In the genomic region with DNA sequence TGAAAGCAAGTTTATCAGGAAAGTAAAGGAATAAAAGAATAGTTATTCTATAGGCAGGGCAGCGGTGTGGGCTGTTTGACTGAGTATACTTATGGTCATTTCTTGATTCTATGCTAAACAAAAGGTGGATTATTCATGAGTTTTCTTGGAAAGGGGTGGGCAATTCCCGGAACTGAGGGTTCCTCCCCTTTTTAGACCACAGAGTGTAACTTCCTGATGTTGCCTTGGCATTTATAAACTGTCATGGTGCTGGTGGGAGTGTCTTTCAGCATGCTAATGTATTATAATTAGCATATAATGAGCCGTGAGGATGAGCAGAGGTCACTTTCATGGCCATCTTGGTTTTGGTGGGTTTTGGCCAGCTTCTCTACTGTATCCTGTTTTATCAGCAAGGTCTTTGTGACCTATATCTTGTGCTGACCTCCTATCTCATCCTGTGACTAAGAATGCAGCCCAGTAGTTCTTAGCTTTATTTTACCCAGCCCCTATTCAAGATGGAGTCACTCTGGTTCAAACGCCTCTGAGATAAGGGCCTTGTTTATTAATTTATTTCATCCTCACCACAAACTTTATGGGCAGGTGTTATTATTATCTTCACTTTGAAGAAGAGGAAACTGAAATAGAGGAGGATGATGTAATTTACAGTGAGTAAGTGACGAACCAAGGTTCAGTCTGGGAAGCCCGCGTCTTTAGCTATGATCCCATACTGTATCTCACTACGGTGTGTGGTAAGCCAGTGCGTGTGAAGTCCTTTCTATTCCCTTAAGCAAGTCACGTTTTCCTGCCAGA, we compare ENCODE assay signal across 23 cellular contexts.
A peak's percentile ranks its signal among the peaks of the same experiment; 100 is the strongest.
DNase-seq lines count a peak whose midpoint lies in the region; ATAC-seq and TF ChIP-seq lines count a peak whose summit lies in the region.
"Had no signal": no experiment of that assay in that cellular context is flagged by ENCODE, and none has a peak within 500 bp of the region (broad histone marks: within the 10 kb centered on the region; RNA-seq: fewer than 3 reads in every experiment).

No MANE protein-coding gene starts in this region.

- no peak for TF ChIP-seq EP300 in upper lobe of left lung (IDR thresholded peaks at IDR 0.05)

- no peak overlapping the region for H3K4me3 ChIP-seq in NB4 (ENCODE audit: low read depth, low read length)
- H3K4me3 ChIP-seq in endodermal cell (ENCODE audit: low read length): no peak overlapping the region
- H3K4me3 ChIP-seq in upper lobe of left lung: no peak overlapping the region
- H3K4me3 ChIP-seq: dorsolateral prefrontal cortex had no signal

- no peaks in the 10 kb centered on the region for H3K9me3 ChIP-seq in endodermal cell (ENCODE audit: control insufficient read depth, low read length)
- H3K9me3 ChIP-seq in upper lobe of left lung: no peaks in the 10 kb centered on the region

- H3K36me3 ChIP-seq in endodermal cell (ENCODE audit: control insufficient read depth, insufficient read depth, low read length): no peaks in the 10 kb centered on the region
- no peaks in the 10 kb centered on the region for H3K36me3 ChIP-seq in upper lobe of left lung

- H3K27me3 Mint-ChIP-seq in endodermal cell (ENCODE audit: insufficient read depth): peaks cover 15% of the 10 kb centered on the region
- H3K27me3 Mint-ChIP-seq: activated naive CD8-positive, alpha-beta T cell treated with anti-CD3 and anti-CD28 coated beads, Interleukin-2, amount 10 ng/mL, durations not matched to agents 7 days and 5 days had no signal

- H3K9ac ChIP-seq in endodermal cell (ENCODE audit: extremely low read depth, low read length, poor library complexity, severe bottlenecking): no peak overlapping the region

- H3K36me3 Mint-ChIP-seq in endodermal cell (ENCODE audit: low read depth): no peaks in the 10 kb centered on the region
- H3K36me3 Mint-ChIP-seq: activated naive CD8-positive, alpha-beta T cell treated with anti-CD3 and anti-CD28 coated beads, Interleukin-2, amount 10 ng/mL, durations not matched to agents 7 days and 5 days; naive thymus-derived CD8-positive, alpha-beta T cell had no signal

- no peaks in the 10 kb centered on the region for H3K9me3 Mint-ChIP-seq in endodermal cell
- H3K9me3 Mint-ChIP-seq: activated B cell treated with CpG ODN at 0.5 μM for 24 hours; activated naive CD8-positive, alpha-beta T cell treated with anti-CD3 and anti-CD28 coated beads, Interleukin-2, amount 10 ng/mL, durations not matched to agents 7 days and 5 days had no signal

- no peak overlapping the region for H3K4me3 Mint-ChIP-seq in endodermal cell
- H3K4me3 Mint-ChIP-seq: activated B cell treated with CpG ODN at 0.5 μM for 24 hours; activated naive CD8-positive, alpha-beta T cell treated with anti-CD3 and anti-CD28 coated beads, Interleukin-2, amount 10 ng/mL, durations not matched to agents 7 days and 5 days; B cell; naive thymus-derived CD8-positive, alpha-beta T cell had no signal

- TF ChIP-seq CTCF in NB4 (IDR thresholded peaks at IDR 0.05; ENCODE audit: low read depth, low read length) (no peak), endodermal cell (conservative IDR thresholded peaks at IDR 0.05) (no peak), upper lobe of left lung (IDR thresholded peaks at IDR 0.05) (no peak)

- TF ChIP-seq POLR2A in NB4 (IDR thresholded peaks at IDR 0.05; ENCODE audit: extremely low read depth, insufficient read length): no peak
- TF ChIP-seq POLR2A in upper lobe of left lung (IDR thresholded peaks at IDR 0.05): no peak

- H3K27me3 ChIP-seq in endodermal cell (ENCODE audit: control insufficient read depth, insufficient read depth, low read length, poor library complexity, severe bottlenecking) (peaks cover 10% of the 10 kb centered on the region), upper lobe of left lung (no peaks in the 10 kb centered on the region)
- H3K27me3 ChIP-seq: dorsolateral prefrontal cortex had no signal

- H3K4me1 Mint-ChIP-seq in endodermal cell: peaks cover 2% of the 10 kb centered on the region
- H3K4me1 Mint-ChIP-seq: activated naive CD8-positive, alpha-beta T cell treated with anti-CD3 and anti-CD28 coated beads, Interleukin-2, amount 10 ng/mL, durations not matched to agents 7 days and 5 days had no signal

- H3K27ac ChIP-seq in endodermal cell (ENCODE audit: low read depth, low read length): no peak overlapping the region
- peak overlapping the region; percentile 55 to 57 (median 56) for H3K27ac ChIP-seq in upper lobe of left lung

- peak overlapping the region; percentile 91 for H3K27ac Mint-ChIP-seq in endodermal cell
- H3K27ac Mint-ChIP-seq: activated B cell treated with CpG ODN at 0.5 μM for 24 hours; activated naive CD8-positive, alpha-beta T cell treated with anti-CD3 and anti-CD28 coated beads, Interleukin-2, amount 10 ng/mL, durations not matched to agents 7 days and 5 days; B cell; naive thymus-derived CD8-positive, alpha-beta T cell had no signal

- H3K4me1 ChIP-seq in endodermal cell (ENCODE audit: control insufficient read depth, insufficient read depth, low read length): no peaks in the 10 kb centered on the region
- peaks cover 0 to 14% (median 1%) of the 10 kb centered on the region in 4 donors for H3K4me1 ChIP-seq in upper lobe of left lung

- ATAC-seq in upper lobe of left lung (ENCODE audit: low FRiP score in 2 of 2): peak; percentile 50 to 53
- no peak for ATAC-seq in HG02588 (IDR thresholded peaks at IDR 0.05; ENCODE audit: unreplicated experiment)
- ATAC-seq: naive thymus-derived CD8-positive, alpha-beta T cell; SK-N-SH treated with all-trans-retinoic acid at 6 μM for 48 hours had no signal

- DNase-seq in activated CD4-positive, alpha-beta T cell treated with anti-CD3 and anti-CD28 coated beads for 48 hours: peak; percentile 3
- no peak for DNase-seq in activated CD4-positive, alpha-beta T cell treated with anti-CD3 and anti-CD28 coated beads for 1 hour
- DNase-seq in NB4 (ENCODE audit: low read depth) (peak; percentile 50), endodermal cell (no peak), upper lobe of left lung (peak in 1 of 2 donors; percentile 41), putamen (ENCODE audit: low spot score) (no peak), AG08396 (ENCODE audit: low spot score) (no peak)
- DNase-seq: activated B cell treated with CpG ODN at 0.5 μM for 24 hours; activated CD4-positive, alpha-beta T cell treated with anti-CD3 and anti-CD28 coated beads, Interleukin-2, amount 50 U/mL, for 48 hours; activated naive CD8-positive, alpha-beta T cell treated with anti-CD3 and anti-CD28 coated beads, Interleukin-2, amount 10 ng/mL, durations not matched to agents 7 days and 5 days; glutamatergic neuron; left cardiac atrium; naive thymus-derived CD8-positive, alpha-beta T cell; NCI-H1048; NCI-H187; NCI-H526; retina; small intestine; stimulated activated CD4-positive, alpha-beta T cell treated with anti-CD3 and anti-CD28 coated beads, Interleukin-2, amount 100 ng/mL, for 24 hours had no signal

- WGBS in endodermal cell (ENCODE audit: insufficient coverage in 1 of 2, insufficient read length in 1 of 2), 2 experiments: 94 to 95% methylated on average over 8 to 10 of the region's 10 CpGs
- WGBS in upper lobe of left lung, 2 donors: 75 to 83% methylated on average over 10 of the region's 10 CpGs

Comparison
In these comparisons a context has a peak if more than half of its experiments do, and no peak if none do; other contexts are left out.
1. DNase-seq: peak in activated CD4-positive, alpha-beta T cell treated with anti-CD3 and anti-CD28 coated beads for 48 hours (single experiment) and NB4 (single experiment); none in activated CD4-positive, alpha-beta T cell treated with anti-CD3 and anti-CD28 coated beads for 1 hour (single experiment), endodermal cell (single experiment), putamen (single experiment) and AG08396 (single experiment).